1 cellular context compared by ENCODE assay signal in genomic region chr15:42490743-42491539, GRCh38.
TF ChIP-seq lines count a peak whose summit lies in the region.

ZNF106 (minus strand) TSS chr15:42491141; CDS start chr15:42472289, 18,852 bp downstream.

TF ChIP-seq in K562, 482 proteins besides CTCF, POLR2A, EP300 and RAD21 (continued from another document and continues in another):
- TF ChIP-seq MEIS2 (IDR thresholded peaks at IDR 0.05; ENCODE audit: partially characterized antibody) (peak; percentile 64), SMARCA4 (IDR thresholded peaks at IDR 0.05) (peak; percentile 29; the same call in 1 of the 2 replicates), HDAC6 (IDR thresholded peaks at IDR 0.05; ENCODE audit: low read depth, low read length) (no peak), HNRNPL (IDR thresholded peaks at IDR 0.05; ENCODE audit: low read depth, low read length) (no peak), ZBTB40 (IDR thresholded peaks at IDR 0.05) (peak; percentile 100), ZBTB40 (CRISPR knock-in tag; IDR thresholded peaks at IDR 0.05) (peak; percentile 100), MTA2 (IDR thresholded peaks at IDR 0.05; ENCODE audit: low read depth) (peak; percentile 23; the same call in 1 of the 2 replicates), NCOR1 (IDR thresholded peaks at IDR 0.05) (peak; percentile 8), ZC3H8 (IDR thresholded peaks at IDR 0.05) (no peak), HDAC3 (IDR thresholded peaks at IDR 0.05; ENCODE audit: borderline replicate concordance, partially characterized antibody) (peak; percentile 56), KDM4B (IDR thresholded peaks at IDR 0.05; ENCODE audit: borderline replicate concordance in 2 of 2, low read depth in 1 of 2) (no peak), ZBTB11 (CRISPR knock-in tag; IDR thresholded peaks at IDR 0.05) (0 out of 6 replicates have a peak, but pooled peaks of 1 of the 3 experiments have one; percentile 45), ZNF395 (CRISPR knock-in tag; IDR thresholded peaks at IDR 0.05) (no peak), TFAP4 (CRISPR knock-in tag; IDR thresholded peaks at IDR 0.05; ENCODE audit: borderline replicate concordance) (peak; percentile 86), ARID4B (CRISPR knock-in tag; IDR thresholded peaks at IDR 0.05) (peak; percentile 52; the same call in 1 of the 2 replicates), ZNF584 (CRISPR knock-in tag; IDR thresholded peaks at IDR 0.05; ENCODE audit: low read depth) (0 out of 2 replicates have a peak, but pooled peaks have one; percentile 28), ZNF592 (IDR thresholded peaks at IDR 0.05) (peak; percentile 39; the same call in 1 of the 2 replicates), ZBTB12 (CRISPR knock-in tag; IDR thresholded peaks at IDR 0.05) (peak; percentile 82), FOXK1 (CRISPR knock-in tag; IDR thresholded peaks at IDR 0.05; ENCODE audit: borderline replicate concordance) (peak; percentile 29; the same call in 1 of the 2 replicates), SMAD1 (IDR thresholded peaks at IDR 0.05; ENCODE audit: low read depth, low read length, partially characterized antibody) (peak; percentile 55), SRF (CRISPR knock-in tag; IDR thresholded peaks at IDR 0.05) (no peak), JUND (IDR thresholded peaks at IDR 0.05; ENCODE audit: borderline replicate concordance, low read depth, low read length) (peak; percentile 75), JUND (tag; IDR thresholded peaks at IDR 0.05; ENCODE audit: borderline replicate concordance, low read depth, low read length) (peak; percentile 24; the same call in 1 of the 3 replicates), CBFA2T2 (conservative IDR thresholded peaks at IDR 0.05) (no peak), GTF2E2 (tag; IDR thresholded peaks at IDR 0.05) (peak; percentile 70), EGR1 (conservative IDR thresholded peaks at IDR 0.05) (peak; percentile 75), SP1 (CRISPR knock-in tag; IDR thresholded peaks at IDR 0.05) (peak; percentile 75; the same call in 1 of the 2 replicates), HMGN3 (IDR thresholded peaks at IDR 0.05; ENCODE audit: borderline replicate concordance, extremely low read depth, insufficient read length, low read depth, low read length) (peak; percentile 82), KDM2B (CRISPR knock-in tag; IDR thresholded peaks at IDR 0.05) (no peak), PML (IDR thresholded peaks at IDR 0.05; ENCODE audit: low read length) (peak; percentile 82), NRF1 (conservative IDR thresholded peaks at IDR 0.05 in 1 of 2, IDR thresholded peaks at IDR 0.05 in 1 of 2) (peak; percentile 91 to 93)
